In the genomic region with DNA sequence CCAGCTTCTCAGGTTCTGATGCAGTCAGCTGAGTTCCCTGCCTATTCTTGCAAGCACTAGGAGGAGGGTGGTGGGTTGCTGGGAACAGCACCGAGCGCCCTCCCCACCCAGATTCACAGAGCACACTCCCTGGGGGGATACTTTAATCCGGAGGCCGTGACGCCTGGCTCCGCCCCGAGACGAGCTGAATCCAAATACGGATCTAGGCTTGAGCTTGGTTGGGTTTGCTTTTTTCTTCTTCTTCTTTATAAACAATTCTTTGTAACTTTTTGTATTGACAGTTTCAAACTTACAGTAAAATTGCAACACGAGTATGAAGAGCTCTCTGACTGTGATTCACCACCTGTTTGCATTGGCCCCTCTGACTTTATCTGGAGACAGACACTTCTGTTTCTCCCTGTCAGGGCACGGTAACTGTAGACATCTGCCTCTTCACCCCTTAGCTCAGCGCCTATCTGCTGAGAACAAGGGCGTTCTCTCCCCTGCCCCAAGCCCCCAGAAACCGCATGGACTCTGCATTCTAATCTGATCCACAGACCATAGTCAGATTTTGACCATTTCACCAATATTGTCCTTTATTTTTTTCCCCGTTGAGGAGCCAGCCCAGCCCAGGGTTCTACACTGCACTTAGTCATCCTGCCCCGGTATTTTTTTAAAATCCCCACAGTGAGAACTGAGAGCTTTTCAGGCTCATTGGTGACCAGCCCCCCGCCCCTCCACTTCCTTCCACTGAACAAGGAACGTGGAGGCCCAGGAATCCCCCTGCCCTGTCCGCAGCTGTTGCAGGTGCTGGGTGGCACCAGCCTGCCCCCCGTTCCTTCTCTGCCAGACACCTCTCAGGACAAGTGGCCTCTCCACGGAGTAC, we compare ENCODE assay signal across 9 cellular contexts. TPM values are rescaled to one million over a fixed set of nuclear protein-coding genes. Genes with fewer than 3 reads are reported as not detected.
DNase-seq lines count a peak whose midpoint lies in the region; ATAC-seq and TF ChIP-seq lines count a peak whose summit lies in the region.
"Had no signal": no experiment of that assay in that cellular context is flagged by ENCODE, and none has a peak within 500 bp of the region (broad histone marks: within the 10 kb centered on the region; RNA-seq: fewer than 3 reads in every experiment).

No MANE protein-coding gene starts in this region.

- peak; percentile 38 for DNase-seq in NCI-H1436 (lab: John Stamatoyannopoulos, UW)
- no peak for DNase-seq in NCI-H1436 treated with DMSO at 0.1 percent for 48 hours (lab: John Stamatoyannopoulos, UW)
- DNase-seq in activated CD4-positive, alpha-beta T cell treated with anti-CD3 and anti-CD28 coated beads, Interleukin-2, amount 10 ng/mL, durations not matched to agents 7 days and 5 days: peak; percentile 38
- DNase-seq in foreskin keratinocyte: no peak
- peak; percentile 79 for DNase-seq in stimulated activated CD4-positive, alpha-beta T cell treated with anti-CD3 and anti-CD28 coated beads, Interleukin-4, amount 100 ng/mL, for 1 hour
- no peak for DNase-seq in NCI-H2081 (lab: John Stamatoyannopoulos, UW)

- H3K36me3 Mint-ChIP-seq in activated CD4-positive, alpha-beta T cell treated with anti-CD3 and anti-CD28 coated beads, Interleukin-2, amount 10 ng/mL, durations not matched to agents 7 days and 5 days (ENCODE audit: low read depth): peaks cover 45% of the 10 kb centered on the region

- peak overlapping the region; percentile 86 for H3K27ac Mint-ChIP-seq in activated CD4-positive, alpha-beta T cell treated with anti-CD3 and anti-CD28 coated beads, Interleukin-2, amount 10 ng/mL, durations not matched to agents 7 days and 5 days

- H3K4me3 Mint-ChIP-seq in activated CD4-positive, alpha-beta T cell treated with anti-CD3 and anti-CD28 coated beads, Interleukin-2, amount 10 ng/mL, durations not matched to agents 7 days and 5 days: peak overlapping the region; percentile 35

- no peak overlapping the region for H3K27ac ChIP-seq in foreskin keratinocyte
- H3K27ac ChIP-seq: VCaP had no signal

- H3K27me3 ChIP-seq in foreskin keratinocyte: no peaks in the 10 kb centered on the region

- H3K4me1 ChIP-seq in foreskin keratinocyte: peaks cover 21% of the 10 kb centered on the region

- TF ChIP-seq CTCF in foreskin keratinocyte (conservative IDR thresholded peaks at IDR 0.05): no peak

- ATAC-seq in HG03095 (IDR thresholded peaks at IDR 0.05; ENCODE audit: unreplicated experiment) (peak; percentile 47), foreskin keratinocyte (peak; percentile 33), GM19467 (IDR thresholded peaks at IDR 0.05; ENCODE audit: unreplicated experiment) (no peak)

- POLR2A ChIA-PET in activated CD4-positive, alpha-beta T cell treated with anti-CD3 and anti-CD28 coated beads, Interleukin-2, amount 10 ng/mL, durations not matched to agents 7 days and 5 days (lab: Charles Lee): interaction anchor here (0.6 to 1.5 kb wide), 5 partner anchors 9 to 29 kb away, joined by 3 to 5 read pairs (median 4); no protein-coding TSS in a partner anchor

- H3K27me3 Mint-ChIP-seq in activated CD4-positive, alpha-beta T cell treated with anti-CD3 and anti-CD28 coated beads, Interleukin-2, amount 10 ng/mL, durations not matched to agents 7 days and 5 days: no peaks in the 10 kb centered on the region

- peaks cover 56% of the 10 kb centered on the region for H3K4me1 Mint-ChIP-seq in activated CD4-positive, alpha-beta T cell treated with anti-CD3 and anti-CD28 coated beads, Interleukin-2, amount 10 ng/mL, durations not matched to agents 7 days and 5 days

- CTCF ChIA-PET in activated CD4-positive, alpha-beta T cell treated with anti-CD3 and anti-CD28 coated beads, Interleukin-2, amount 10 ng/mL, durations not matched to agents 7 days and 5 days (lab: Charles Lee): interaction anchor here (0.9 to 40.9 kb wide), 10 partner anchors 9 to 99 kb away, joined by 3 to 1058 read pairs (median 4); a partner anchor contains a TSS

- no peaks in the 10 kb centered on the region for H3K9me3 Mint-ChIP-seq in activated CD4-positive, alpha-beta T cell treated with anti-CD3 and anti-CD28 coated beads, Interleukin-2, amount 10 ng/mL, durations not matched to agents 7 days and 5 days

RNA-seq across cellular contexts. Expression of a gene that starts 11.5 kb away (rescaled TPM):
- total RNA-seq in activated CD4-positive, alpha-beta T cell treated with anti-CD3 and anti-CD28 coated beads, Interleukin-2, amount 10 ng/mL, durations not matched to agents 7 days and 5 days: 100 to 1,000 TPM; 132 to 148 TPM
- 5.0 and 5.5 TPM in 2 replicates for total RNA-seq in foreskin keratinocyte
- polyA plus RNA-seq in foreskin keratinocyte: 4.8 and 6.0 TPM in 2 replicates

RNA-seq across cellular contexts. Expression of a gene that starts 21.8 kb away (rescaled TPM):
- 10 to 100 TPM; 32.6 to 34.1 TPM for total RNA-seq in activated CD4-positive, alpha-beta T cell treated with anti-CD3 and anti-CD28 coated beads, Interleukin-2, amount 10 ng/mL, durations not matched to agents 7 days and 5 days
- 5.5 and 6.1 TPM in 2 replicates for total RNA-seq in foreskin keratinocyte
- polyA plus RNA-seq in foreskin keratinocyte: 2.2 and 2.6 TPM in 2 replicates

Comparison
In these comparisons a context has a peak if more than half of its experiments do, and no peak if none do; other contexts are left out.
1. DNase-seq: peak in NCI-H1436 (single experiment), activated CD4-positive, alpha-beta T cell treated with anti-CD3 and anti-CD28 coated beads, Interleukin-2, amount 10 ng/mL, durations not matched to agents 7 days and 5 days (single experiment) and stimulated activated CD4-positive, alpha-beta T cell treated with anti-CD3 and anti-CD28 coated beads, Interleukin-4, amount 100 ng/mL, for 1 hour (single experiment); none in NCI-H1436 treated with DMSO at 0.1 percent for 48 hours (single experiment), foreskin keratinocyte (0 of 2) and NCI-H2081 (0 of 2).
2. RNA of a gene that starts 11.5 kb away (total RNA-seq): 132 to 148 TPM in activated CD4-positive, alpha-beta T cell treated with anti-CD3 and anti-CD28 coated beads, Interleukin-2, amount 10 ng/mL, durations not matched to agents 7 days and 5 days; 5.0 to 5.5 TPM in foreskin keratinocyte; every median in the first group is over 10 times any median in the second.